In genomic region chr9:110626109-110626829, GRCh38 we compare ENCODE assay signal across 10 cellular contexts. TPM values are rescaled to one million over a fixed set of nuclear protein-coding genes. Genes with fewer than 3 reads are reported as not detected.
DNase-seq lines count a peak whose midpoint lies in the region; ATAC-seq, FAIRE-seq and TF ChIP-seq lines count a peak whose summit lies in the region.
"Had no signal": no experiment of that assay in that cellular context is flagged by ENCODE, and none has a peak within 500 bp of the region (broad histone marks: within the 10 kb centered on the region; RNA-seq: fewer than 3 reads in every experiment).

No MANE protein-coding gene starts in this region.

- FAIRE-seq in HepG2 (lab: Jason Lieb, UNC), result no peak

- peaks cover 3% of the 10 kb centered on the region for H3K4me1 Mint-ChIP-seq in activated CD8-positive, alpha-beta memory T cell treated with anti-CD3 and anti-CD28 coated beads, Interleukin-2, amount 10 ng/mL, durations not matched to agents 7 days and 5 days

- CTCF ChIA-PET in activated CD8-positive, alpha-beta memory T cell treated with anti-CD3 and anti-CD28 coated beads, Interleukin-2, amount 10 ng/mL, durations not matched to agents 7 days and 5 days (lab: Charles Lee), result no interaction called here
- CTCF ChIA-PET in HepG2 (lab: Yijun Ruan, JAX; ENCODE audit: low intra/inter-chr PET ratio, low total read pairs), result no interaction called here

- H3K79me2 ChIP-seq in HepG2 (ENCODE audit: insufficient read depth, low read length), result no peaks in the 10 kb centered on the region

- no peaks in the 10 kb centered on the region for H3K27me3 Mint-ChIP-seq in activated CD8-positive, alpha-beta memory T cell treated with anti-CD3 and anti-CD28 coated beads, Interleukin-2, amount 10 ng/mL, durations not matched to agents 7 days and 5 days

- H3K4me2 ChIP-seq in HepG2 (ENCODE audit: low read depth, low read length), result no peak overlapping the region

- no peaks in the 10 kb centered on the region for H3K36me3 Mint-ChIP-seq in activated CD8-positive, alpha-beta memory T cell treated with anti-CD3 and anti-CD28 coated beads, Interleukin-2, amount 10 ng/mL, durations not matched to agents 7 days and 5 days

- TF ChIP-seq RAD21 in HepG2 (CRISPR knock-in tag; IDR thresholded peaks at IDR 0.05), result no peak

- H3K4me3 ChIP-seq in HepG2 (replicated peaks in 1 of 3; ENCODE audit: insufficient read depth in 1 of 3, low read depth in 2 of 3, low read length in 3 of 3), result no peak overlapping the region
- H3K4me3 ChIP-seq: psoas muscle had no signal

- WGBS in HepG2 (ENCODE audit: low lambda C conversion rate), result 12% methylated on average over 9 of the region's 9 CpGs

- no TSS peak for BruUV-seq in HepG2 (replicated peaks; lab: Mats Ljungman, UMichigan)

- no peak for TF ChIP-seq POLR2A in HepG2 (IDR thresholded peaks at IDR 0.05; ENCODE audit: insufficient read depth in 1 of 2, low read depth in 2 of 2, low read length in 2 of 2)

- no peaks in the 10 kb centered on the region for H3K4me1 ChIP-seq in HepG2 (ENCODE audit: insufficient read depth, low read length)
- H3K4me1 ChIP-seq: psoas muscle had no signal

- no peaks in the 10 kb centered on the region for H3K9me3 ChIP-seq in HepG2 (ENCODE audit: low read length)
- H3K9me3 ChIP-seq: psoas muscle had no signal

- no peak overlapping the region for H2AFZ ChIP-seq in HepG2 (ENCODE audit: low read length)

- intact Hi-C loops in HepG2 (cut with micrococcal nuclease; ENCODE audit: unreplicated experiment), result no loop called here

- peak; percentile 72 for ATAC-seq in activated CD8-positive, alpha-beta memory T cell treated with anti-CD3 and anti-CD28 coated beads, Interleukin-2, amount 10 ng/mL, durations not matched to agents 7 days and 5 days
- ATAC-seq in HG02885 (IDR thresholded peaks at IDR 0.05; ENCODE audit: poor library complexity, unreplicated experiment) (peak; percentile 96), HepG2 (no peak)

- no peak for DNase-seq in activated CD8-positive, alpha-beta memory T cell treated with anti-CD3 and anti-CD28 coated beads, Interleukin-2, amount 10 ng/mL, durations not matched to agents 7 days and 5 days
- no peak for DNase-seq in activated CD8-positive, alpha-beta memory T cell treated with anti-CD3 and anti-CD28 coated beads, Interleukin-2, amount 50 U/mL, for 4 hours
- peak; percentile 36 to 54 for DNase-seq in activated T-cell treated with anti-CD3 and anti-CD28 coated beads, Interleukin-2, amount 50 U/mL, for 48 hours
- DNase-seq in stimulated activated CD4-positive, alpha-beta T cell treated with anti-CD3 and anti-CD28 coated beads, TNF-alpha, amount 100 ng/mL, for 48 hours (ENCODE audit: low read depth in 3 of 3), result peak in 2 of 3 donors; percentile 9 to 13
- no peak for DNase-seq in NCI-H2029 (lab: John Stamatoyannopoulos, UW)
- DNase-seq in HepG2 (ENCODE audit: low spot score), result no peak
- no peak for DNase-seq in epidermal melanocyte (ENCODE audit: insufficient read length, low spot score)
- DNase-seq: DND-41, psoas muscle had no signal

- H4K20me1 ChIP-seq in HepG2 (ENCODE audit: insufficient read depth, low read length), result no peaks in the 10 kb centered on the region

- in situ Hi-C loops in HepG2 (cut with HindIII; ENCODE audit: extremely low pct_ligation_motif_present, low pct_unique_long_range_greater_than_20kb), result loop anchor here (25.0 kb wide), 1 partner anchor 661 kb away; no protein-coding TSS in a partner anchor

- H3K27ac ChIP-seq in HepG2 (ENCODE audit: extremely low read length, insufficient read depth, low read length), result no peak overlapping the region
- H3K27ac ChIP-seq: psoas muscle had no signal

- H3K27me3 ChIP-seq in HepG2 (ENCODE audit: control insufficient read depth in 1 of 2, insufficient read depth in 2 of 2, low read length in 2 of 2), result no peaks in the 10 kb centered on the region

- TF ChIP-seq CTCF in HepG2 (CRISPR knock-in tag; IDR thresholded peaks at IDR 0.05), result no peak

- H3K9ac ChIP-seq in HepG2 (ENCODE audit: insufficient read depth, low read depth, low read length), result no peak overlapping the region

- POLR2A ChIA-PET in HepG2 (lab: Yijun Ruan, JAX), result no interaction called here

- no peak overlapping the region for H3K4me3 Mint-ChIP-seq in activated CD8-positive, alpha-beta memory T cell treated with anti-CD3 and anti-CD28 coated beads, Interleukin-2, amount 10 ng/mL, durations not matched to agents 7 days and 5 days

- no peaks in the 10 kb centered on the region for H3K9me3 Mint-ChIP-seq in activated CD8-positive, alpha-beta memory T cell treated with anti-CD3 and anti-CD28 coated beads, Interleukin-2, amount 10 ng/mL, durations not matched to agents 7 days and 5 days (ENCODE audit: low read depth)

- no peak overlapping the region for H3K27ac Mint-ChIP-seq in activated CD8-positive, alpha-beta memory T cell treated with anti-CD3 and anti-CD28 coated beads, Interleukin-2, amount 10 ng/mL, durations not matched to agents 7 days and 5 days

- no peak for TF ChIP-seq EP300 in HepG2 (IDR thresholded peaks at IDR 0.05; ENCODE audit: low read depth in 2 of 2, low read length in 2 of 2)
- TF ChIP-seq EP300 in HepG2 (CRISPR knock-in tag; IDR thresholded peaks at IDR 0.05; ENCODE audit: borderline replicate concordance), result no peak

- no peaks in the 10 kb centered on the region for H3K36me3 ChIP-seq in HepG2 (replicated peaks in 1 of 2; ENCODE audit: control insufficient read depth in 1 of 2, insufficient read depth in 2 of 2, low read length in 2 of 2)

RNA-seq across cellular contexts. Expression of gene MUSK, which starts 42.3 kb away (rescaled TPM):
- not detected for total RNA-seq in activated CD8-positive, alpha-beta memory T cell treated with anti-CD3 and anti-CD28 coated beads, Interleukin-2, amount 10 ng/mL, durations not matched to agents 7 days and 5 days
- total RNA-seq in HepG2 (2016; rRNA removed; fragmentation: Illumina TruSeq; extraction: Trizol), result not detected in 2 replicates
- total RNA-seq in HepG2 (2016; cell fraction: cytosol; rRNA removed; fragmentation: Illumina TruSeq; extraction: Trizol; ENCODE audit: low read depth), result not detected in 2 replicates
- total RNA-seq in HepG2 (2016; cell fraction: insoluble cytoplasmic fraction; rRNA removed; fragmentation: Illumina TruSeq; extraction: Trizol), result not detected in 2 replicates
- not detected in 2 replicates for total RNA-seq in HepG2 (2016; cell fraction: membrane; rRNA removed; fragmentation: Illumina TruSeq; extraction: Trizol)
- total RNA-seq in HepG2 (2016; cell fraction: nucleus; rRNA removed; fragmentation: Illumina TruSeq; extraction: Trizol), result not detected in 2 replicates
- polyA plus RNA-seq in HepG2 (2011; rRNA removed), result not detected in 2 replicates
- polyA plus RNA-seq in HepG2 (2011; cell fraction: cytosol; rRNA removed), result not detected in 2 replicates
- polyA plus RNA-seq in HepG2 (2011; cell fraction: nucleus; rRNA removed), result not detected in 2 replicates
- not detected in 2 replicates for polyA plus RNA-seq in HepG2 (2012)
- polyA plus RNA-seq in HepG2 (2016; cell fraction: cytosol; fragmentation: Illumina TruSeq; extraction: Trizol; ENCODE audit: low read depth), result not detected in 2 replicates
- polyA plus RNA-seq in HepG2 (2016; cell fraction: insoluble cytoplasmic fraction; fragmentation: Illumina TruSeq; extraction: Trizol; ENCODE audit: low read depth), result not detected in 2 replicates
- not detected in 2 replicates for polyA plus RNA-seq in HepG2 (2016; cell fraction: membrane; fragmentation: Illumina TruSeq; extraction: Trizol; ENCODE audit: low read depth)
- not detected in 2 replicates for polyA plus RNA-seq in HepG2 (2016; cell fraction: nucleus; fragmentation: Illumina TruSeq; extraction: Trizol; ENCODE audit: insufficient read depth, low read depth)
- polyA minus RNA-seq in HepG2 (2011; rRNA and poly(A)+ RNA removed; ENCODE audit: low replicate concordance), result not detected in 2 replicates
- polyA minus RNA-seq in HepG2 (2011; cell fraction: cytosol; rRNA and poly(A)+ RNA removed), result not detected in 2 replicates
- polyA minus RNA-seq in HepG2 (2011; cell fraction: nucleus; rRNA and poly(A)+ RNA removed), result not detected in 2 replicates

RNA-seq across cellular contexts. Expression of gene SVEP1, which starts 46.7 kb away (rescaled TPM):
- total RNA-seq in activated CD8-positive, alpha-beta memory T cell treated with anti-CD3 and anti-CD28 coated beads, Interleukin-2, amount 10 ng/mL, durations not matched to agents 7 days and 5 days, result not detected
- total RNA-seq in HepG2 (2016; rRNA removed; fragmentation: Illumina TruSeq; extraction: Trizol), result not detected in 2 replicates
- total RNA-seq in HepG2 (2016; cell fraction: cytosol; rRNA removed; fragmentation: Illumina TruSeq; extraction: Trizol; ENCODE audit: low read depth), result not detected in 2 replicates
- total RNA-seq in HepG2 (2016; cell fraction: insoluble cytoplasmic fraction; rRNA removed; fragmentation: Illumina TruSeq; extraction: Trizol), result not detected in 2 replicates
- total RNA-seq in HepG2 (2016; cell fraction: membrane; rRNA removed; fragmentation: Illumina TruSeq; extraction: Trizol), result not detected in 2 replicates
- not detected in 2 replicates for total RNA-seq in HepG2 (2016; cell fraction: nucleus; rRNA removed; fragmentation: Illumina TruSeq; extraction: Trizol)
- polyA plus RNA-seq in HepG2 (2011; rRNA removed), result not detected in 2 replicates
- 0.01 and 0.03 TPM in 2 replicates for polyA plus RNA-seq in HepG2 (2011; cell fraction: cytosol; rRNA removed)
- polyA plus RNA-seq in HepG2 (2011; cell fraction: nucleus; rRNA removed), result 0.03 TPM in 1 of 2 replicates, not detected in the other
- not detected in 2 replicates for polyA plus RNA-seq in HepG2 (2012)
- polyA plus RNA-seq in HepG2 (2016; cell fraction: cytosol; fragmentation: Illumina TruSeq; extraction: Trizol; ENCODE audit: low read depth), result not detected in 2 replicates
- polyA plus RNA-seq in HepG2 (2016; cell fraction: insoluble cytoplasmic fraction; fragmentation: Illumina TruSeq; extraction: Trizol; ENCODE audit: low read depth), result not detected in 2 replicates
- not detected in 2 replicates for polyA plus RNA-seq in HepG2 (2016; cell fraction: membrane; fragmentation: Illumina TruSeq; extraction: Trizol; ENCODE audit: low read depth)
- polyA plus RNA-seq in HepG2 (2016; cell fraction: nucleus; fragmentation: Illumina TruSeq; extraction: Trizol; ENCODE audit: insufficient read depth, low read depth), result not detected in 2 replicates
- 0.14 TPM in 1 of 2 replicates, not detected in the other for polyA minus RNA-seq in HepG2 (2011; rRNA and poly(A)+ RNA removed; ENCODE audit: low replicate concordance)
- not detected in 2 replicates for polyA minus RNA-seq in HepG2 (2011; cell fraction: cytosol; rRNA and poly(A)+ RNA removed)
- polyA minus RNA-seq in HepG2 (2011; cell fraction: nucleus; rRNA and poly(A)+ RNA removed), result under 0.01 TPM in 2 replicates

Comparison
In these comparisons a context has a peak if more than half of its experiments do, and no peak if none do; other contexts are left out.
1. DNase-seq: peak in activated T-cell treated with anti-CD3 and anti-CD28 coated beads, Interleukin-2, amount 50 U/mL, for 48 hours (2 of 2) and stimulated activated CD4-positive, alpha-beta T cell treated with anti-CD3 and anti-CD28 coated beads, TNF-alpha, amount 100 ng/mL, for 48 hours (2 of 3); none in activated CD8-positive, alpha-beta memory T cell treated with anti-CD3 and anti-CD28 coated beads, Interleukin-2, amount 10 ng/mL, durations not matched to agents 7 days and 5 days (single experiment), activated CD8-positive, alpha-beta memory T cell treated with anti-CD3 and anti-CD28 coated beads, Interleukin-2, amount 50 U/mL, for 4 hours (single experiment), NCI-H2029 (single experiment), HepG2 (single experiment) and epidermal melanocyte (single experiment).